Comparison of ENCODE assay signal across 12 cellular contexts in genomic region chrX:79146552-79147390, GRCh38. TPM values are rescaled to one million over a fixed set of nuclear protein-coding genes. Genes with fewer than 3 reads are reported as not detected.
A peak's percentile ranks its signal among the peaks of the same experiment; 100 is the strongest.
DNase-seq lines count a peak whose midpoint lies in the region; ATAC-seq and TF ChIP-seq lines count a peak whose summit lies in the region.
"Had no signal": no experiment of that assay in that cellular context is flagged by ENCODE, and none has a peak within 500 bp of the region (broad histone marks: within the 10 kb centered on the region; RNA-seq: fewer than 3 reads in every experiment).

No MANE protein-coding gene starts in this region.

- peak overlapping the region; percentile 62 for H3K4me2 ChIP-seq in OCI-LY1 (ENCODE audit: low read length)

- TF ChIP-seq POLR2A in esophagus squamous epithelium (IDR thresholded peaks at IDR 0.05) = peak in 1 of 4 donors; percentile 37

- intact Hi-C loops in esophagus squamous epithelium (cut with DNase I) = no loop called here

- peaks cover 14% of the 10 kb centered on the region; the same call in 1 of the 2 replicates for H3K79me2 ChIP-seq in OCI-LY1 (ENCODE audit: insufficient read depth, low read length)

- H3K9me3 ChIP-seq in OCI-LY1 (ENCODE audit: low read length) (no peaks in the 10 kb centered on the region), mononuclear cell (ENCODE audit: low read depth, low read length) (no peaks in the 10 kb centered on the region), esophagus squamous epithelium (no peaks in the 10 kb centered on the region)

- 49 to 54% methylated on average over 3 to 4 of the region's 4 CpGs for WGBS in esophagus squamous epithelium, 2 donors

- H3F3A ChIP-seq in OCI-LY1 (ENCODE audit: insufficient read depth, low read length) = peaks cover 4% of the 10 kb centered on the region; the same call in 1 of the 2 replicates

- no peaks in the 10 kb centered on the region for H3K36me3 ChIP-seq in OCI-LY1 (ENCODE audit: insufficient read depth, low read length)
- no peaks in the 10 kb centered on the region for H3K36me3 ChIP-seq in esophagus squamous epithelium
- H3K36me3 ChIP-seq: cardiac muscle cell had no signal

- no peak for DNase-seq in DMS53 (lab: John Stamatoyannopoulos, UW)
- no peak for DNase-seq in esophagus squamous epithelium (lab: John Stamatoyannopoulos, UW)
- DNase-seq in ureter (ENCODE audit: low spot score) = no peak
- no peak for DNase-seq in midbrain (lab: John Stamatoyannopoulos, UW)
- DNase-seq: glutamatergic neuron had no signal

- H3K27ac ChIP-seq in OCI-LY1 (ENCODE audit: low read depth, low read length, poor library complexity, severe bottlenecking) (peak overlapping the region; percentile 68), esophagus squamous epithelium (no peak overlapping the region)
- H3K27ac ChIP-seq: cardiac muscle cell had no signal

- no peaks in the 10 kb centered on the region for H4K20me1 ChIP-seq in OCI-LY1 (ENCODE audit: insufficient read depth, low read length)

- H3K9me2 ChIP-seq in OCI-LY1 (ENCODE audit: low read depth, low read length) = no peaks in the 10 kb centered on the region

- H3K4me3 ChIP-seq in OCI-LY1 (ENCODE audit: low read depth, low read length, poor library complexity, severe bottlenecking) (peak overlapping the region; percentile 61), mononuclear cell (ENCODE audit: low read length) (peak overlapping the region; percentile 57), esophagus squamous epithelium (peak overlapping the region in 1 of 4 donors; percentile 19)
- H3K4me3 ChIP-seq: cardiac muscle cell, K562 had no signal

- peak overlapping the region; percentile 67 for H3K9ac ChIP-seq in OCI-LY1 (ENCODE audit: low read length)

- H3K4me1 ChIP-seq in OCI-LY1 (ENCODE audit: insufficient read depth, low read length, severe bottlenecking) = peaks cover 49% of the 10 kb centered on the region
- H3K4me1 ChIP-seq in mononuclear cell (ENCODE audit: insufficient read depth, low read length) = peaks cover 15% of the 10 kb centered on the region
- no peaks in the 10 kb centered on the region for H3K4me1 ChIP-seq in esophagus squamous epithelium

- H3K27me3 ChIP-seq in OCI-LY1 (ENCODE audit: insufficient read depth, low read length) = no peaks in the 10 kb centered on the region
- no peaks in the 10 kb centered on the region for H3K27me3 ChIP-seq in mononuclear cell (ENCODE audit: insufficient read depth, low read length)
- H3K27me3 ChIP-seq in esophagus squamous epithelium = no peaks in the 10 kb centered on the region
- H3K27me3 ChIP-seq: cardiac muscle cell had no signal

- TF ChIP-seq CTCF in OCI-LY1 (IDR thresholded peaks at IDR 0.05; ENCODE audit: low read length) = no peak
- no peak for TF ChIP-seq CTCF in esophagus squamous epithelium (IDR thresholded peaks at IDR 0.05)

- H2AFZ ChIP-seq in OCI-LY1 (ENCODE audit: low read length) = no peak overlapping the region

- ATAC-seq in GM18498 (IDR thresholded peaks at IDR 0.05; ENCODE audit: unreplicated experiment) = peak; percentile 36
- peak; percentile 44 for ATAC-seq in GM21423 (IDR thresholded peaks at IDR 0.05; ENCODE audit: unreplicated experiment)
- ATAC-seq: K562, WTC11 had no signal

RNA-seq across cellular contexts. Expression of gene GPR174, which starts 2.3 kb away (rescaled TPM):
- total RNA-seq in mononuclear cell (84.1 TPM), esophagus squamous epithelium (under 1 TPM in 3 of 4 donors, not detected in 1; 0.11 to 0.95 (median 0.22) TPM), ureter (1.4 TPM)
- total RNA-seq: cardiac muscle cell had no signal

Comparison
In these comparisons a context has a peak if more than half of its experiments do, and no peak if none do; other contexts are left out.
1. RNA of gene GPR174, which starts 2.3 kb away (total RNA-seq): 84.1 TPM in mononuclear cell (single experiment); 1.4 TPM in ureter (single experiment) and 0.11 to 0.95 TPM in esophagus squamous epithelium; every median in the first group is over 10 times any median in the second.